2 cellular contexts compared by ENCODE assay signal in genomic region chr3:142925140-142925539, GRCh38.
TF ChIP-seq lines count a peak whose summit lies in the region.

No MANE protein-coding gene starts in this region.

TF ChIP-seq in GM23338, 12 proteins besides CTCF, POLR2A, EP300 and RAD21:
- no peak for TF ChIP-seq ZNF114 (CRISPR knock-in tag; IDR thresholded peaks at IDR 0.05)

TF ChIP-seq in H1, 55 proteins besides CTCF, POLR2A, EP300 and RAD21:
- TF ChIP-seq FOSL1 (IDR thresholded peaks at IDR 0.05; ENCODE audit: insufficient read depth, low read depth, low read length): no peak
- TF ChIP-seq CHD7 (IDR thresholded peaks at IDR 0.05; ENCODE audit: insufficient replicate concordance, low read length): no peak
- TF ChIP-seq TAF7 (optimal IDR thresholded peaks at IDR 0.05; ENCODE audit: borderline replicate concordance, low read depth, low read length): no peak
- TF ChIP-seq CHD1 (IDR thresholded peaks at IDR 0.05; ENCODE audit: low read depth, low read length): no peak
- TF ChIP-seq ATF3 (IDR thresholded peaks at IDR 0.05; ENCODE audit: insufficient read depth, low read depth, low read length): no peak
- TF ChIP-seq MAX (IDR thresholded peaks at IDR 0.05): no peak
- TF ChIP-seq CBX8 (IDR thresholded peaks at IDR 0.05; ENCODE audit: borderline replicate concordance, low read depth, low read length): no peak
- no peak for TF ChIP-seq PHF8 (conservative IDR thresholded peaks at IDR 0.05; ENCODE audit: low read depth, low read length)
